In the genomic region with DNA sequence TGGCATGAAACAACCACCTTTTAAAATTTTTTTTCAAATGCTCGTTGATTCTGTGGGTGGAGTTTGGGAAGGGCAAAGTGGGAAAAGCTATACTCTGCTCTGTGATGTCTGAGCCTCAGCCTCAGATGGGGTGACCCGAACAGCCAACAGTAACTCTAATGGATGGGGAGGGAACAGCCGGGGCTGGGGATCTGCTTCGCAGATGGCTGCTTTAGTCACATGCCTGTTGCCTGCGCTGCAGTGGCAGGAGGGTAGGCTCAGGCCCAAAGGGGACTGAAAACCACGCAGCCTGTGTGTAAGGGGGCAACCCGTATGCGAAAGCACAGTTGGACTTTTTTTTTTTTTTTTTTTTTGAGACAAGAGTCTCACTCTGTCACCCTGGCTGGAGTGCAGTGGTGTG, we compare ENCODE assay signal across 17 cellular contexts. TPM values are rescaled to one million over a fixed set of nuclear protein-coding genes. Genes with fewer than 3 reads are reported as not detected.
DNase-seq lines count a peak whose midpoint lies in the region; ATAC-seq and TF ChIP-seq lines count a peak whose summit lies in the region.
"Had no signal": no experiment of that assay in that cellular context is flagged by ENCODE, and none has a peak within 500 bp of the region (broad histone marks: within the 10 kb centered on the region; RNA-seq: fewer than 3 reads in every experiment).

No MANE protein-coding gene starts in this region.

- no peaks in the 10 kb centered on the region for H3K36me3 Mint-ChIP-seq in Calu3 (ENCODE audit: insufficient read depth, unreplicated experiment)

- peak; percentile 3 for DNase-seq in Right ventricle myocardium superior
- DNase-seq in left ventricle myocardium superior: no peak
- peak; percentile 12 for DNase-seq in MV-4-11 (lab: John Stamatoyannopoulos, UW)
- peak in 1 of 61 donors; percentile 17 for DNase-seq in caudate nucleus (lab: John Stamatoyannopoulos, UW)
- DNase-seq in substantia nigra (lab: John Stamatoyannopoulos, UW): peak in 12 of 49 donors; percentile 2 to 53 (median 10)
- no peak for DNase-seq in NCI-H1417 treated with DMSO at 0.1 percent for 48 hours (lab: John Stamatoyannopoulos, UW)
- no peak for DNase-seq in NCI-H510A (lab: John Stamatoyannopoulos, UW)
- no peak for DNase-seq in Calu3
- DNase-seq: Caco-2; CD4-positive, CD25-positive, alpha-beta regulatory T cell; DMS53; H9; NCI-H1092 treated with DMSO at 0.1 percent for 48 hours; NCI-H1694; NCI-H2171; NK-92 treated with Interleukin-12 subunit alpha and Interleukin-12 subunit beta, amount 100 ng/mL, for 24 hours; SHP77 treated with DMSO at 0.1 percent for 48 hours had no signal

- peak overlapping the region; percentile 18 for H3K27ac ChIP-seq in caudate nucleus (ENCODE audit: low read depth, low read length)
- H3K27ac ChIP-seq in substantia nigra (ENCODE audit: low read depth, low read length, poor library complexity, severe bottlenecking): peak overlapping the region; percentile 53

- peaks cover 8% of the 10 kb centered on the region for H3K4me1 Mint-ChIP-seq in Calu3 (ENCODE audit: low read depth, unreplicated experiment)

- no peaks in the 10 kb centered on the region for H3K27me3 Mint-ChIP-seq in Calu3 (ENCODE audit: unreplicated experiment)

- H3K9me3 Mint-ChIP-seq in Calu3 (ENCODE audit: low read depth, unreplicated experiment): peaks cover 3% of the 10 kb centered on the region

- no peak overlapping the region for H3K27ac Mint-ChIP-seq in Calu3 (ENCODE audit: unreplicated experiment)
- H3K27ac Mint-ChIP-seq: H9 had no signal

- ATAC-seq in Right ventricle myocardium superior (ENCODE audit: poor library complexity) (no peak), left ventricle myocardium superior (no peak)

- intact Hi-C loops in Right ventricle myocardium superior (cut with DNase I) (no loop called here), left ventricle myocardium superior (cut with micrococcal nuclease) (no loop called here), Calu3 (cut with micrococcal nuclease; ENCODE audit: unreplicated experiment) (no loop called here)

- no peak for TF ChIP-seq CTCF in Calu3 (IDR thresholded peaks at IDR 0.05; ENCODE audit: unreplicated experiment)

- no peak overlapping the region for H3K4me3 Mint-ChIP-seq in Calu3 (ENCODE audit: low read depth, unreplicated experiment)
- H3K4me3 Mint-ChIP-seq: CD4-positive, CD25-positive, alpha-beta regulatory T cell; H9 had no signal

- no TSS peak for BruUV-seq in Calu3 (replicated peaks; lab: Mats Ljungman, UMichigan)

- CTCF ChIA-PET in Calu3 (lab: Charles Lee): no interaction called here

RNA-seq across cellular contexts. Expression of a gene that starts 14.9 kb away (rescaled TPM):
- total RNA-seq in Right ventricle myocardium superior (50.8 TPM), left ventricle myocardium superior (44.7 TPM), Calu3 (2022) (69.9 and 82.1 TPM in 2 replicates)

RNA-seq across cellular contexts. Expression of a gene that starts 24.6 kb away (rescaled TPM):
- 2.6 TPM for total RNA-seq in Right ventricle myocardium superior
- total RNA-seq in left ventricle myocardium superior: 2.0 TPM
- 7.8 and 9.4 TPM in 2 replicates for total RNA-seq in Calu3 (2022)

RNA-seq across cellular contexts. Expression of a gene that starts 41.9 kb away (rescaled TPM):
- 64.1 TPM for total RNA-seq in Right ventricle myocardium superior
- 66.0 TPM for total RNA-seq in left ventricle myocardium superior
- 21.1 and 28.0 TPM in 2 replicates for total RNA-seq in Calu3 (2022)

RNA-seq across cellular contexts. Expression of a gene that starts 45.5 kb away (rescaled TPM):
- 8.4 TPM for total RNA-seq in Right ventricle myocardium superior
- 10.3 TPM for total RNA-seq in left ventricle myocardium superior
- 11.1 and 12.9 TPM in 2 replicates for total RNA-seq in Calu3 (2022)

RNA-seq across cellular contexts. Expression of a gene that starts 46.2 kb away (rescaled TPM):
- 1.0 TPM for total RNA-seq in Right ventricle myocardium superior
- total RNA-seq in left ventricle myocardium superior: 0.79 TPM
- 3.6 and 4.7 TPM in 2 replicates for total RNA-seq in Calu3 (2022)

Comparison
In these comparisons a context has a peak if more than half of its experiments do, and no peak if none do; other contexts are left out.
1. DNase-seq: peak in Right ventricle myocardium superior (single experiment) and MV-4-11 (single experiment); none in left ventricle myocardium superior (single experiment), NCI-H1417 treated with DMSO at 0.1 percent for 48 hours (single experiment), NCI-H510A (single experiment) and Calu3 (single experiment).